Comparison of ENCODE assay signal across 9 cellular contexts in genomic region chr15:60563539-60564404, GRCh38.
DNase-seq lines count a peak whose midpoint lies in the region; ATAC-seq, FAIRE-seq and TF ChIP-seq lines count a peak whose summit lies in the region.
"Had no signal": no experiment of that assay in that cellular context is flagged by ENCODE, and none has a peak within 500 bp of the region (broad histone marks: within the 10 kb centered on the region; RNA-seq: fewer than 3 reads in every experiment).

No MANE protein-coding gene starts in this region.

- intact Hi-C loops in posterior vena cava (cut with DNase I), result no loop called here
- intact Hi-C loops in esophagus squamous epithelium (cut with DNase I), result no loop called here
- intact Hi-C loops in lower leg skin (cut with DNase I; ENCODE audit: low total_unique reads), result no loop called here

- H3K27me3 Mint-ChIP-seq in endothelial cell (ENCODE audit: unreplicated experiment), result no peaks in the 10 kb centered on the region

- H3K4me3 ChIP-seq in esophagus squamous epithelium (no peak overlapping the region), lower leg skin (ENCODE audit: low read depth, poor library complexity, severe bottlenecking) (no peak overlapping the region)

- H3K9me3 Mint-ChIP-seq in endothelial cell (ENCODE audit: unreplicated experiment), result no peaks in the 10 kb centered on the region

- H3K27me3 ChIP-seq in esophagus squamous epithelium, result no peaks in the 10 kb centered on the region

- TF ChIP-seq POLR2A in esophagus squamous epithelium (IDR thresholded peaks at IDR 0.05) (no peak), lower leg skin (IDR thresholded peaks at IDR 0.05) (no peak)

- TF ChIP-seq CTCF in endothelial cell (IDR thresholded peaks at IDR 0.05; ENCODE audit: unreplicated experiment) (no peak), esophagus squamous epithelium (IDR thresholded peaks at IDR 0.05) (no peak), lower leg skin (IDR thresholded peaks at IDR 0.05) (no peak)

- DNase-seq in GM18507 (ENCODE audit: extremely low spot score, insufficient read length, low read depth), result no peak
- no peak for DNase-seq in endothelial cell (ENCODE audit: low spot score)
- DNase-seq in DMS53 treated with DMSO at 0.1 percent for 48 hours (lab: John Stamatoyannopoulos, UW; ENCODE audit: unreplicated experiment), result no peak
- DNase-seq in posterior vena cava (ENCODE audit: low spot score), result no peak
- no peak for DNase-seq in esophagus squamous epithelium (lab: John Stamatoyannopoulos, UW)
- no peak for DNase-seq in lower leg skin (ENCODE audit: low spot score in 2 of 2)

- ATAC-seq in GM21367 (IDR thresholded peaks at IDR 0.05; ENCODE audit: unreplicated experiment) (peak; percentile 42), HG03196 (IDR thresholded peaks at IDR 0.05; ENCODE audit: unreplicated experiment) (peak; percentile 53)

- no peaks in the 10 kb centered on the region for H3K9me3 ChIP-seq in esophagus squamous epithelium

- peak overlapping the region in 1 of 4 donors; percentile 18 for H3K27ac ChIP-seq in esophagus squamous epithelium

- peaks cover 13% of the 10 kb centered on the region for H3K4me1 Mint-ChIP-seq in endothelial cell (ENCODE audit: unreplicated experiment)

- no peak overlapping the region for H3K4me3 Mint-ChIP-seq in endothelial cell (ENCODE audit: unreplicated experiment)

- peak overlapping the region; percentile 7 for H3K27ac Mint-ChIP-seq in endothelial cell (ENCODE audit: unreplicated experiment)

- H3K4me1 ChIP-seq in esophagus squamous epithelium, result peaks cover 0 to 18% (median 0%) of the 10 kb centered on the region in 3 donors

- FAIRE-seq in GM18507 (lab: Jason Lieb, UNC), result peak; percentile 86
- FAIRE-seq: urothelium cell line had no signal

- H3K36me3 Mint-ChIP-seq in endothelial cell (ENCODE audit: low read depth, unreplicated experiment), result no peaks in the 10 kb centered on the region

- WGBS in esophagus squamous epithelium, 2 donors, result 69 to 85% methylated on average over 4 of the region's 4 CpGs
- WGBS in lower leg skin, 2 donors, result 87 to 89% methylated on average over 4 of the region's 4 CpGs

- peaks cover 0 to 6% (median 0%) of the 10 kb centered on the region in 3 donors for H3K36me3 ChIP-seq in esophagus squamous epithelium
